Comparison of ENCODE assay signal across 29 cellular contexts in the genomic region with DNA sequence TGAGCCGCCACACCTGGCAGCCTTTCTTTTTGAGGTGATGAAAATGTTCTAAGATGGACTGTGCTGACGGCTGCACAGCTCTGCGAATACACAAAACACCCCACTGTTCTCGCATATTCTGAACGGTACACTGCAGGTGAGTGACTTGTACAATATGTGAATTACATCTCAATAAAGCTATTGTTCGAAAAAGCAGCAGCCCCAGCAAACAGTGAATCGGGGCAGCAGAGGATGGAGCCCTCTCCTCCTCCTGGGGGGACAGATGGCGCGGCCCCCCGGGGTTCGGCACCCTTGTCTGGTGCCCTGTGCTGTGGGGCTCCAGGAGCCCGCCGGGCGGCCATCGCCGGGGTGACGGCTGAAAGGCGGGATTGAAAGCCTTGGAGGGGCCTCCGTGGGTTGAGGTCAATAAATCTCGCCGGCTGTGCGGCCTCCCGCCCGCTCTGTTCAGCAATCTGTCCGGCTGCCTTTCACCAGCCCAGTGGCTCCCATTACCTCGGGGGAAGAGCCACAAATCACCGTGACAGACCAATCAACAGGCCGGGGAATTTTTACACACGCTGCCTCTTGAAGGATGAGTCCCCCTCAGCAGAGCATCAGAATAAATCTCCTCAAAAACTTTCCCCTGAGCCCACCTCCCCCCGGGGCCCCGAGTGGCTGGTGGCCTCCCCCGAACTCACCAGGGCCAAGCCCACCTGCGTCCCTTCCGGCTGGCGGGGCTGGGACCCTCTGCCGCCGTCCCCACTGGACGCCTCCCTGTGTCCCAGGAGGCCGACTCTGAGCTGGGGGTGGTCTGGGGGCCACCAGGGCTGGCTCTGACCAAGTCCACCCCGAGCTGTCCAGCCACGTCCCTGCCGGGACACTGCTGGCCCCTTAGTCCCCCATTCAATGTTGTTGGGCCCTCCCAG. TPM values are rescaled to one million over a fixed set of nuclear protein-coding genes. Genes with fewer than 3 reads are reported as not detected.
"Had no signal": no experiment of that assay in that cellular context is flagged by ENCODE, and none has a peak within 500 bp of the region (broad histone marks: within the 10 kb centered on the region; RNA-seq: fewer than 3 reads in every experiment).

No MANE protein-coding gene starts in this region.

- H3K27me3 ChIP-seq: ascending aorta, cardiac muscle cell, Peyer's patch had no signal

- ATAC-seq: activated CD8-positive, alpha-beta T cell treated with anti-CD3 and anti-CD28 coated beads for 36 hours; PC-3 had no signal

- H3K4me1 ChIP-seq: ascending aorta, Peyer's patch had no signal

- H3K36me3 ChIP-seq: ascending aorta, cardiac muscle cell, Peyer's patch had no signal

- H3K4me3 ChIP-seq: ascending aorta, cardiac muscle cell, Peyer's patch had no signal

- H3K27ac ChIP-seq: ascending aorta, cardiac muscle cell, Peyer's patch, VCaP had no signal

- H3K9me3 ChIP-seq: ascending aorta, Peyer's patch had no signal

- DNase-seq: activated CD4-positive, alpha-beta T cell treated with anti-CD3 and anti-CD28 coated beads, Interleukin-2, amount 10 ng/mL, durations not matched to agents 24 days and 14 days; activated CD4-positive, alpha-beta T cell treated with anti-CD3 and anti-CD28 coated beads, Interleukin-2, amount 50 U/mL, for 4 hours; activated CD8-positive, alpha-beta T cell treated with anti-CD3 and anti-CD28 coated beads for 36 hours; activated gamma-delta T cell; activated naive CD4-positive, alpha-beta T cell treated with Interleukin-2 at 50 U/mL for 16 hours; activated naive CD8-positive, alpha-beta T cell treated with anti-CD3 and anti-CD28 coated beads, Interleukin-2, amount 10 ng/mL, durations not matched to agents 7 days and 5 days; activated T-cell treated with anti-CD3 and anti-CD28 coated beads, Interleukin-2, amount 50 U/mL, for 24 hours; amygdala; NCI-H1092 treated with DMSO at 0.1 percent for 48 hours; NCI-H1417 treated with DMSO at 0.1 percent for 48 hours; NCI-H187 treated with DMSO at 0.1 percent for 48 hours; NCI-H2081; NCI-H2171 treated with DMSO at 0.1 percent for 48 hours; NCI-H2227 treated with DMSO at 0.1 percent for 48 hours; NCI-H446 treated with DMSO at 0.1 percent for 48 hours; NCI-H524; PC-3; Peyer's patch; RPMI8226; SW 1271; T-helper 1 cell; T-helper 2 cell; T-helper 9 cell had no signal

RNA-seq across cellular contexts. Expression of gene LHX3, which starts 48.5 kb away (rescaled TPM):
- total RNA-seq: activated CD4-positive, alpha-beta T cell treated with anti-CD3 and anti-CD28 coated beads, Interleukin-2, amount 10 ng/mL, durations not matched to agents 24 days and 14 days; activated CD8-positive, alpha-beta memory T cell treated with anti-CD3 and anti-CD28 coated beads for 36 hours; activated CD8-positive, alpha-beta T cell treated with anti-CD3 and anti-CD28 coated beads for 36 hours; activated naive CD8-positive, alpha-beta T cell treated with anti-CD3 and anti-CD28 coated beads, Interleukin-2, amount 10 ng/mL, durations not matched to agents 7 days and 5 days; activated T-helper 2 cell treated with anti-CD3 and anti-CD28 coated beads, Interferon-gamma antibody, Interleukin-2, Interleukin-4, amounts not matched to agents 10 μg/mL and 5 μg/mL and 100 μg/mL, durations not matched to agents 14 hours and 24 hours and 36 hours; ascending aorta; cardiac muscle cell; M059J; PC-3; Peyer's patch had no signal
- polyA plus RNA-seq: cardiac muscle cell had no signal
